In genomic region chr1:29498126-29499100, GRCh38 we compare ENCODE assay signal across 20 cellular contexts.
DNase-seq lines count a peak whose midpoint lies in the region; ATAC-seq and TF ChIP-seq lines count a peak whose summit lies in the region.
"Had no signal": no experiment of that assay in that cellular context is flagged by ENCODE, and none has a peak within 500 bp of the region (broad histone marks: within the 10 kb centered on the region; RNA-seq: fewer than 3 reads in every experiment).

No MANE protein-coding gene starts in this region.

- POLR2A ChIA-PET in MCF 10A (lab: Yijun Ruan, JAX), result interaction anchor here (0.6 kb wide), 1 partner anchor 179 kb away, joined by 3 read pairs; no protein-coding TSS in a partner anchor

- BruUV-seq in MCF 10A (replicated peaks; lab: Mats Ljungman, UMichigan) (no TSS peak), mammary epithelial cell (replicated peaks; lab: Mats Ljungman, UMichigan) (no TSS peak)

- H3K4me3 ChIP-seq in breast epithelium, result no peak overlapping the region
- H3K4me3 ChIP-seq in mammary epithelial cell (replicated peaks in 1 of 3; ENCODE audit: insufficient read depth in 1 of 3, low read depth in 2 of 3, low read length in 3 of 3), result no peak overlapping the region
- H3K4me3 ChIP-seq in neural progenitor cell, result no peak overlapping the region
- H3K4me3 ChIP-seq: adrenal gland, tibial nerve had no signal

- no peak for ATAC-seq in HG03159 (IDR thresholded peaks at IDR 0.05; ENCODE audit: unreplicated experiment)
- ATAC-seq: HCT116; stimulated activated effector memory CD8-positive, alpha-beta T cell treated with anti-CD3 and anti-CD28 coated beads, Interleukin-12 subunit alpha, Interleukin-12 subunit beta, amount 100 ng/mL, for 72 hours had no signal

- DNase-seq in MCF 10A (ENCODE audit: unreplicated experiment) (peak; percentile 13), breast epithelium (ENCODE audit: low spot score in 2 of 2) (no peak), mammary epithelial cell (peak; percentile 17), neural progenitor cell (ENCODE audit: low spot score) (no peak), NCI-H1694 (lab: John Stamatoyannopoulos, UW) (no peak), iPS-NIHi7 (ENCODE audit: extremely low spot score) (no peak)
- no peak for DNase-seq in activated T-cell treated with anti-CD3 and anti-CD28 coated beads, Interleukin-2, amount 50 U/mL, for 24 hours
- DNase-seq: ACHN; activated CD4-positive, alpha-beta T cell treated with anti-CD3 and anti-CD28 coated beads, Interleukin-2, amount 50 U/mL, for 4 hours; adrenal gland; CD4-positive, alpha-beta T cell; DMS79; foreskin fibroblast; Karpas-422; NCI-H1105 treated with DMSO at 0.1 percent for 48 hours; NCI-H82 had no signal

- no peak overlapping the region for H3K4me2 ChIP-seq in mammary epithelial cell (ENCODE audit: insufficient read depth, low read depth, low read length)
- no peak overlapping the region for H3K4me2 ChIP-seq in neural progenitor cell

- H3K9me3 ChIP-seq in breast epithelium (peaks cover 0 to 25% of the 10 kb centered on the region in 2 donors), mammary epithelial cell (replicated peaks; ENCODE audit: insufficient read depth, low read length) (no peaks in the 10 kb centered on the region), neural progenitor cell (ENCODE audit: low read depth) (no peaks in the 10 kb centered on the region)
- H3K9me3 ChIP-seq: adrenal gland had no signal

- H4K20me1 ChIP-seq in mammary epithelial cell (ENCODE audit: insufficient read depth, low read length) (no peaks in the 10 kb centered on the region), neural progenitor cell (ENCODE audit: low read depth) (no peaks in the 10 kb centered on the region)

- in situ Hi-C loops in mammary epithelial cell (cut with MboI; ENCODE audit: low sequenced_read_pairs in 2 of 2), result no loop called here

- no peaks in the 10 kb centered on the region for H3K9me3 Mint-ChIP-seq in MCF 10A (ENCODE audit: unreplicated experiment)
- peaks cover 16% of the 10 kb centered on the region for H3K9me3 Mint-ChIP-seq in neural progenitor cell
- peaks cover 2% of the 10 kb centered on the region for H3K9me3 Mint-ChIP-seq in activated T-cell treated with anti-CD3 and anti-CD28 coated beads, Interleukin-2, amount 50 U/mL, for 24 hours
- H3K9me3 Mint-ChIP-seq: stimulated activated effector memory CD8-positive, alpha-beta T cell treated with anti-CD3 and anti-CD28 coated beads, Interleukin-12 subunit alpha, Interleukin-12 subunit beta, amount 100 ng/mL, for 72 hours had no signal

- H3K4me3 Mint-ChIP-seq in MCF 10A (ENCODE audit: unreplicated experiment) (no peak overlapping the region), neural progenitor cell (peak overlapping the region; percentile 58)
- no peak overlapping the region for H3K4me3 Mint-ChIP-seq in activated T-cell treated with anti-CD3 and anti-CD28 coated beads, Interleukin-2, amount 50 U/mL, for 24 hours
- H3K4me3 Mint-ChIP-seq: CD4-positive, alpha-beta T cell; stimulated activated effector memory CD8-positive, alpha-beta T cell treated with anti-CD3 and anti-CD28 coated beads, Interleukin-12 subunit alpha, Interleukin-12 subunit beta, amount 100 ng/mL, for 72 hours had no signal

- H3K27ac Mint-ChIP-seq in MCF 10A (ENCODE audit: low read depth, unreplicated experiment) (no peak overlapping the region), neural progenitor cell (peak overlapping the region; percentile 89)
- no peak overlapping the region for H3K27ac Mint-ChIP-seq in activated T-cell treated with anti-CD3 and anti-CD28 coated beads, Interleukin-2, amount 50 U/mL, for 24 hours
- H3K27ac Mint-ChIP-seq: CD4-positive, alpha-beta T cell; stimulated activated effector memory CD8-positive, alpha-beta T cell treated with anti-CD3 and anti-CD28 coated beads, Interleukin-12 subunit alpha, Interleukin-12 subunit beta, amount 100 ng/mL, for 72 hours had no signal

- TF ChIP-seq CTCF in MCF 10A (IDR thresholded peaks at IDR 0.05; ENCODE audit: unreplicated experiment), result no peak
- TF ChIP-seq CTCF in breast epithelium (IDR thresholded peaks at IDR 0.05), result no peak
- no peak for TF ChIP-seq CTCF in mammary epithelial cell (conservative IDR thresholded peaks at IDR 0.05 in 1 of 2, IDR thresholded peaks at IDR 0.05 in 1 of 2; ENCODE audit: extremely low read depth in 1 of 2, insufficient read depth in 1 of 2, low read depth in 1 of 2, low read length in 2 of 2)
- TF ChIP-seq CTCF in neural progenitor cell (IDR thresholded peaks at IDR 0.05), result no peak

- H3K36me3 Mint-ChIP-seq in MCF 10A (ENCODE audit: insufficient read depth, unreplicated experiment) (no peaks in the 10 kb centered on the region), neural progenitor cell (peaks cover 2% of the 10 kb centered on the region)
- no peaks in the 10 kb centered on the region for H3K36me3 Mint-ChIP-seq in activated T-cell treated with anti-CD3 and anti-CD28 coated beads, Interleukin-2, amount 50 U/mL, for 24 hours (ENCODE audit: low read depth)
- H3K36me3 Mint-ChIP-seq: stimulated activated effector memory CD8-positive, alpha-beta T cell treated with anti-CD3 and anti-CD28 coated beads, Interleukin-12 subunit alpha, Interleukin-12 subunit beta, amount 100 ng/mL, for 72 hours had no signal

- TF ChIP-seq POLR2A in breast epithelium (IDR thresholded peaks at IDR 0.05), result no peak

- H3K79me2 ChIP-seq in mammary epithelial cell (ENCODE audit: insufficient read depth, low read length) (no peaks in the 10 kb centered on the region), neural progenitor cell (ENCODE audit: low read depth) (no peaks in the 10 kb centered on the region)

- H3F3A ChIP-seq in neural progenitor cell (ENCODE audit: low read depth), result peaks cover 33% of the 10 kb centered on the region

- H3K36me3 ChIP-seq in breast epithelium (no peaks in the 10 kb centered on the region), mammary epithelial cell (ENCODE audit: insufficient read depth, low read length) (no peaks in the 10 kb centered on the region), neural progenitor cell (no peaks in the 10 kb centered on the region)
- H3K36me3 ChIP-seq: adrenal gland, tibial nerve had no signal

- peaks cover 5% of the 10 kb centered on the region for H3K4me1 Mint-ChIP-seq in MCF 10A (ENCODE audit: insufficient read depth, unreplicated experiment)
- peaks cover 44% of the 10 kb centered on the region for H3K4me1 Mint-ChIP-seq in neural progenitor cell
- no peaks in the 10 kb centered on the region for H3K4me1 Mint-ChIP-seq in activated T-cell treated with anti-CD3 and anti-CD28 coated beads, Interleukin-2, amount 50 U/mL, for 24 hours (ENCODE audit: low read depth)
- H3K4me1 Mint-ChIP-seq: stimulated activated effector memory CD8-positive, alpha-beta T cell treated with anti-CD3 and anti-CD28 coated beads, Interleukin-12 subunit alpha, Interleukin-12 subunit beta, amount 100 ng/mL, for 72 hours had no signal

- peaks cover 21% of the 10 kb centered on the region for H3K27me3 Mint-ChIP-seq in MCF 10A (ENCODE audit: insufficient read depth, unreplicated experiment)
- peaks cover 17% of the 10 kb centered on the region for H3K27me3 Mint-ChIP-seq in neural progenitor cell (ENCODE audit: insufficient read depth, low read depth)
- peaks cover 28% of the 10 kb centered on the region for H3K27me3 Mint-ChIP-seq in activated T-cell treated with anti-CD3 and anti-CD28 coated beads, Interleukin-2, amount 50 U/mL, for 24 hours

- CTCF ChIA-PET in MCF 10A (lab: Yijun Ruan, JAX), result no interaction called here
- CTCF ChIA-PET in mammary epithelial cell (lab: Charles Lee; ENCODE audit: low non-redundant PET), result interaction anchor here (0.8 kb wide), 1 partner anchor 205 kb away, joined by 6 read pairs; no protein-coding TSS in a partner anchor

- H3K27me3 ChIP-seq in breast epithelium, result no peaks in the 10 kb centered on the region
- H3K27me3 ChIP-seq in mammary epithelial cell (ENCODE audit: insufficient read depth, low read length), result no peaks in the 10 kb centered on the region
- no peaks in the 10 kb centered on the region for H3K27me3 ChIP-seq in neural progenitor cell
- H3K27me3 ChIP-seq: adrenal gland, tibial nerve had no signal

- no peak overlapping the region for H3K27ac ChIP-seq in breast epithelium
- H3K27ac ChIP-seq in mammary epithelial cell (ENCODE audit: insufficient read depth, low read depth, low read length), result no peak overlapping the region
- H3K27ac ChIP-seq in neural progenitor cell, result no peak overlapping the region
- H3K27ac ChIP-seq: adrenal gland, tibial nerve had no signal

- 75% methylated on average over 13 of the region's 14 CpGs for WGBS in mammary epithelial cell (ENCODE audit: low coverage, missing lambda C conversion rate)

- H3K4me1 ChIP-seq in breast epithelium, result no peaks in the 10 kb centered on the region
- no peaks in the 10 kb centered on the region for H3K4me1 ChIP-seq in mammary epithelial cell (ENCODE audit: insufficient read depth, low read length)
- peaks cover 29% of the 10 kb centered on the region for H3K4me1 ChIP-seq in neural progenitor cell
- H3K4me1 ChIP-seq: adrenal gland, tibial nerve had no signal

- dilution Hi-C loops in mammary epithelial cell (cut with HindIII; ENCODE audit: low sequenced_read_pairs), result no loop called here

- no peak overlapping the region for H3K9ac ChIP-seq in mammary epithelial cell (ENCODE audit: insufficient read depth, low read length)
- no peak overlapping the region for H3K9ac ChIP-seq in neural progenitor cell

- H2AFZ ChIP-seq in mammary epithelial cell (ENCODE audit: low read depth, low read length), result no peak overlapping the region
- no peak overlapping the region for H2AFZ ChIP-seq in neural progenitor cell (replicated peaks)

- intact Hi-C loops in MCF 10A (cut with micrococcal nuclease), result no loop called here
- intact Hi-C loops in breast epithelium (cut with DNase I; ENCODE audit: low total_unique reads), result no loop called here
- intact Hi-C loops in mammary epithelial cell (cut with micrococcal nuclease), result no loop called here

Comparison
In these comparisons a context has a peak if more than half of its experiments do, and no peak if none do; other contexts are left out.
1. DNase-seq: peak in MCF 10A (single experiment) and mammary epithelial cell (single experiment); none in breast epithelium (0 of 2), neural progenitor cell (single experiment), activated T-cell treated with anti-CD3 and anti-CD28 coated beads, Interleukin-2, amount 50 U/mL, for 24 hours (single experiment), NCI-H1694 (single experiment) and iPS-NIHi7 (single experiment).